In the genomic region with DNA sequence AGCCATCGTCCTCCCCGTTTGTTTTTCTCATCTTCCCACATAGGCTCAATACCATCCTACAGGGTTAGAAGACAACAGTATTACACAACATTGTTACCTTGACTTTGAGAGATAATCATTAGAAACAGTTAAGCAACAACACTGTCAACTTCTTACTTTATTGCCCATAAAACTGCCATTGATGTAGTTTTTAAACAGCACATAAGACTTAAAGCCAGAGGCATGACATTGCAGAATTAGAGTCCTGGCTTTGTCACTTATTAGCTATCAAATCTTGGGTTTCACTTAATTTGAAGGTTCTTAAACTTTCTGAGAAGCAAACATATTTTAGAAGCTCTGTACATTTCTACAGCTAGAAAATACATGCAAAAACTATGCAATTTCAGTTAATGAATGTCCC, we compare ENCODE assay signal across 23 cellular contexts. TPM values are rescaled to one million over a fixed set of nuclear protein-coding genes. Genes with fewer than 3 reads are reported as not detected.
DNase-seq lines count a peak whose midpoint lies in the region; ATAC-seq, FAIRE-seq and TF ChIP-seq lines count a peak whose summit lies in the region.
"Had no signal": no experiment of that assay in that cellular context is flagged by ENCODE, and none has a peak within 500 bp of the region (broad histone marks: within the 10 kb centered on the region; RNA-seq: fewer than 3 reads in every experiment).

No MANE protein-coding gene starts in this region.

- no peak for TF ChIP-seq CTCF in A549 (IDR thresholded peaks at IDR 0.05)
- TF ChIP-seq CTCF in IMR-90 (conservative IDR thresholded peaks at IDR 0.05; ENCODE audit: low read depth, low read length), result no peak
- TF ChIP-seq CTCF in esophagus squamous epithelium (IDR thresholded peaks at IDR 0.05), result no peak

- H3K4me1 ChIP-seq in A549, result no peaks in the 10 kb centered on the region
- H3K4me1 ChIP-seq in IMR-90 (ENCODE audit: control insufficient read depth, insufficient read depth, low read length), result no peaks in the 10 kb centered on the region
- H3K4me1 ChIP-seq in esophagus squamous epithelium, result no peaks in the 10 kb centered on the region
- H3K4me1 ChIP-seq: SJCRH30 had no signal

- intact Hi-C loops in activated CD4-positive, alpha-beta T cell treated with anti-CD3 and anti-CD28 coated beads for 36 hours (cut with DNase I, micrococcal nuclease), result no loop called here
- intact Hi-C loops in IMR-90 (cut with micrococcal nuclease) (no loop called here), esophagus squamous epithelium (cut with DNase I) (no loop called here), left ventricle myocardium superior (cut with micrococcal nuclease) (no loop called here)

- peaks cover 3% of the 10 kb centered on the region; the same call in 1 of the 2 replicates for H4K20me1 ChIP-seq in IMR-90 (ENCODE audit: insufficient read depth, low read length)

- CTCF ChIA-PET in activated CD4-positive, alpha-beta T cell treated with anti-CD3 and anti-CD28 coated beads for 36 hours (lab: Charles Lee), result no interaction called here
- CTCF ChIA-PET in A549 (lab: Yijun Ruan, JAX), result interaction anchor here (0.6 kb wide), 1 partner anchor 1051 kb away, joined by 3 read pairs; no protein-coding TSS in a partner anchor
- CTCF ChIA-PET in IMR-90 (lab: Yijun Ruan, JAX), result no interaction called here

- H3K27me3 Mint-ChIP-seq in activated CD4-positive, alpha-beta T cell treated with anti-CD3 and anti-CD28 coated beads for 36 hours, result no peaks in the 10 kb centered on the region

- H3K23ac ChIP-seq in IMR-90 (ENCODE audit: low read depth, low read length), result no peak overlapping the region

- no peak for TF ChIP-seq POLR2A in A549 (IDR thresholded peaks at IDR 0.05; ENCODE audit: low read length)
- no peak for TF ChIP-seq POLR2A in IMR-90 (IDR thresholded peaks at IDR 0.05; ENCODE audit: low read depth, low read length)
- TF ChIP-seq POLR2A in erythroblast (IDR thresholded peaks at IDR 0.05; ENCODE audit: low read length), result no peak
- TF ChIP-seq POLR2A in esophagus squamous epithelium (IDR thresholded peaks at IDR 0.05), result no peak

- POLR2A ChIA-PET in activated CD4-positive, alpha-beta T cell treated with anti-CD3 and anti-CD28 coated beads for 36 hours (lab: Charles Lee), result no interaction called here
- POLR2A ChIA-PET in A549 (lab: Yijun Ruan, JAX) (no interaction called here), IMR-90 (lab: Charles Lee; ENCODE audit: unreplicated experiment) (no interaction called here)

- no peak for ATAC-seq in activated CD4-positive, alpha-beta T cell treated with anti-CD3 and anti-CD28 coated beads for 36 hours
- no peak for ATAC-seq in A549
- ATAC-seq in IMR-90 (ENCODE audit: low read depth), result no peak
- ATAC-seq in left ventricle myocardium superior, result no peak
- ATAC-seq: Right ventricle myocardium inferior had no signal

- no peak overlapping the region for H4K91ac ChIP-seq in IMR-90 (ENCODE audit: insufficient read depth, low read depth, low read length)

- in situ Hi-C loops in IMR-90 (cut with MboI; ENCODE audit: low sequenced_read_pairs), result loop anchor here (25.0 kb wide), 1 partner anchor 425 kb away; no protein-coding TSS in a partner anchor

- 87% methylated on average over 2 of the region's 2 CpGs for WGBS in A549 (ENCODE audit: missing lambda C conversion rate)
- WGBS in IMR-90 (ENCODE audit: extremely low coverage in 2 of 2, insufficient read length in 1 of 2), 2 experiments, result no CpG with 5 or more reads among the region's 2 CpGs
- 93 to 94% methylated on average over 2 of the region's 2 CpGs for WGBS in esophagus squamous epithelium, 2 donors

- H3K9me3 Mint-ChIP-seq in activated CD4-positive, alpha-beta T cell treated with anti-CD3 and anti-CD28 coated beads for 36 hours (ENCODE audit: low read depth), result no peaks in the 10 kb centered on the region
- H3K9me3 Mint-ChIP-seq: H9, HFFc6 had no signal

- DNase-seq in activated CD4-positive, alpha-beta T cell treated with anti-CD3 and anti-CD28 coated beads for 36 hours, result no peak
- no peak for DNase-seq in activated CD4-positive, alpha-beta T cell treated with anti-CD3 and anti-CD28 coated beads, Interleukin-2, amount 50 U/mL, for 48 hours
- DNase-seq in A549 (ENCODE audit: low read depth in 1 of 2, low spot score in 1 of 2), result no peak
- DNase-seq in IMR-90, result no peak
- DNase-seq in erythroblast (lab: John Stamatoyannopoulos, UW), result peak; percentile 4 to 34
- DNase-seq in esophagus squamous epithelium (lab: John Stamatoyannopoulos, UW), result no peak
- no peak for DNase-seq in left ventricle myocardium superior
- DNase-seq: 8988T, Calu3, DMS79 treated with DMSO at 0.1 percent for 48 hours, GF-D8, H9, HFFc6, Karpas-422, NCI-H1105 treated with DMSO at 0.1 percent for 48 hours, NCI-H146, NCI-H1930, NCI-H446 treated with DMSO at 0.1 percent for 48 hours, NCI-H526, PC-9, SJCRH30 had no signal

- no peak overlapping the region for H2BK5ac ChIP-seq in IMR-90 (ENCODE audit: low read depth, low read length, poor library complexity, severe bottlenecking)

- no peak overlapping the region for H2AFZ ChIP-seq in IMR-90 (replicated peaks; ENCODE audit: low read length, poor library complexity)
- H2AFZ ChIP-seq: PC-9 had no signal

- no peak for TF ChIP-seq EP300 in A549 (IDR thresholded peaks at IDR 0.05)

- no peak overlapping the region for H2AK5ac ChIP-seq in IMR-90 (ENCODE audit: low read depth, low read length)

- H2BK15ac ChIP-seq in IMR-90 (ENCODE audit: low read depth, low read length), result no peak overlapping the region

- H2BK20ac ChIP-seq in IMR-90 (ENCODE audit: low read depth, low read length), result no peak overlapping the region

- H3K27ac ChIP-seq in A549, result no peak overlapping the region
- no peak overlapping the region for H3K27ac ChIP-seq in IMR-90 (ENCODE audit: insufficient read depth, low read length)
- no peak overlapping the region for H3K27ac ChIP-seq in esophagus squamous epithelium
- H3K27ac ChIP-seq: PC-9, SJCRH30 had no signal

- dilution Hi-C loops in IMR-90 (cut with HindIII; ENCODE audit: low sequenced_read_pairs, unreplicated experiment), result no loop called here

- peaks cover 57% of the 10 kb centered on the region for H3K36me3 Mint-ChIP-seq in activated CD4-positive, alpha-beta T cell treated with anti-CD3 and anti-CD28 coated beads for 36 hours (ENCODE audit: low read depth)

- no peak overlapping the region for H4K8ac ChIP-seq in IMR-90 (ENCODE audit: low read depth in 2 of 2, low read length in 2 of 2)

- BruUV-seq in IMR-90 (replicated peaks; lab: Mats Ljungman, UMichigan), result no TSS peak

- H3K4me2 ChIP-seq in A549 (no peak overlapping the region), IMR-90 (ENCODE audit: low read depth, low read length) (no peak overlapping the region)
- H3K4me2 ChIP-seq: PC-9 had no signal

- peaks cover 5 to 38% of the 10 kb centered on the region in 2 experiments for H3K79me1 ChIP-seq in IMR-90 (ENCODE audit: low read depth in 1 of 2, low read length in 2 of 2)

- H3K18ac ChIP-seq in IMR-90 (ENCODE audit: low read depth, low read length), result no peak overlapping the region

- H2BK120ac ChIP-seq in IMR-90 (ENCODE audit: low read depth, low read length), result no peak overlapping the region

- H3K9me3 ChIP-seq in A549, result no peaks in the 10 kb centered on the region
- no peaks in the 10 kb centered on the region for H3K9me3 ChIP-seq in IMR-90 (ENCODE audit: control insufficient read depth, insufficient read depth, low read length)
- H3K9me3 ChIP-seq in esophagus squamous epithelium, result no peaks in the 10 kb centered on the region
- H3K9me3 ChIP-seq: SJCRH30 had no signal

- H3K9me1 ChIP-seq in IMR-90 (ENCODE audit: insufficient read depth, low read length), result peaks cover 3% of the 10 kb centered on the region; the same call in 1 of the 2 replicates

- H3K27ac Mint-ChIP-seq in activated CD4-positive, alpha-beta T cell treated with anti-CD3 and anti-CD28 coated beads for 36 hours, result peak overlapping the region; percentile 49
- H3K27ac Mint-ChIP-seq: HFFc6 had no signal

- no peak overlapping the region for H3K4me3 Mint-ChIP-seq in activated CD4-positive, alpha-beta T cell treated with anti-CD3 and anti-CD28 coated beads for 36 hours
- H3K4me3 Mint-ChIP-seq: H9, HFFc6 had no signal

- no peak overlapping the region for H3K14ac ChIP-seq in IMR-90 (replicated peaks; ENCODE audit: low read depth, low read length)

- H3K56ac ChIP-seq in IMR-90 (ENCODE audit: extremely low read depth, insufficient read depth, low read length), result no peak overlapping the region

- no peaks in the 10 kb centered on the region for H3K4me1 Mint-ChIP-seq in activated CD4-positive, alpha-beta T cell treated with anti-CD3 and anti-CD28 coated beads for 36 hours
- H3K4me1 Mint-ChIP-seq: H9 had no signal

- no peak overlapping the region for H2AK9ac ChIP-seq in IMR-90 (replicated peaks; ENCODE audit: low read depth, low read length, poor library complexity)

- H4K5ac ChIP-seq in IMR-90 (ENCODE audit: low read depth, low read length), result no peak overlapping the region

- no peak for TF ChIP-seq RAD21 in A549 (conservative IDR thresholded peaks at IDR 0.05 in 1 of 2, IDR thresholded peaks at IDR 0.05 in 1 of 2)
- no peak for TF ChIP-seq RAD21 in IMR-90 (IDR thresholded peaks at IDR 0.05; ENCODE audit: low read length)

- no peak overlapping the region for H3K4me3 ChIP-seq in A549
- no peak overlapping the region for H3K4me3 ChIP-seq in IMR-90 (ENCODE audit: insufficient read depth, low read depth, low read length)
- no peak overlapping the region for H3K4me3 ChIP-seq in esophagus squamous epithelium
- H3K4me3 ChIP-seq: PC-9, SJCRH30 had no signal

- H3K36me3 ChIP-seq in IMR-90 (ENCODE audit: control insufficient read depth, insufficient read depth, low read length) (peaks cover 24% of the 10 kb centered on the region), esophagus squamous epithelium (peaks cover 5 to 89% (median 13%) of the 10 kb centered on the region in 3 donors)

- no peak overlapping the region for H3K9ac ChIP-seq in IMR-90 (ENCODE audit: low read depth, low read length)

- FAIRE-seq in A549 (lab: Jason Lieb, UNC), result no peak
- FAIRE-seq: GM12892 had no signal

- H3K4ac ChIP-seq in IMR-90 (ENCODE audit: low read depth, low read length), result no peak overlapping the region

- H3K27me3 ChIP-seq in IMR-90 (ENCODE audit: control insufficient read depth, insufficient read depth, low read length), result no peaks in the 10 kb centered on the region
- no peaks in the 10 kb centered on the region for H3K27me3 ChIP-seq in esophagus squamous epithelium
- H3K27me3 ChIP-seq: SJCRH30 had no signal

RNA-seq across cellular contexts. Expression of a gene that starts 41.8 kb away (rescaled TPM):
- total RNA-seq in activated CD4-positive, alpha-beta T cell treated with anti-CD3 and anti-CD28 coated beads for 36 hours, result 100 to 1,000 TPM; 132 to 149 TPM
- 77.1 and 147 TPM in 2 replicates for polyA plus RNA-seq in A549 (2011; rRNA removed)
- 35.9 and 50.7 TPM in 2 replicates for polyA plus RNA-seq in A549 (2012; cell fraction: cytosol; rRNA removed)
- polyA plus RNA-seq in A549 (2012; cell fraction: nucleus; rRNA removed), result 12.9 and 25.4 TPM in 2 replicates
- polyA plus RNA-seq in A549 (2017; fragmentation: RNase III; extraction: RNeasy Plus Mini Kit Qiagen cat#74134 plus additional on column Dnase treatment), result 150 to 165 TPM (median 151 TPM) in 3 replicates
- 34.1 and 42.4 TPM in 2 replicates for polyA minus RNA-seq in A549 (2011; rRNA and poly(A)+ RNA removed)
- 113 and 288 TPM in 2 replicates for total RNA-seq in IMR-90 (2012; rRNA removed)
- 69.4 and 80.4 TPM in 2 replicates for polyA plus RNA-seq in IMR-90 (2012; rRNA removed)
- 6.5 and 9.4 TPM in 2 replicates for polyA plus RNA-seq in IMR-90 (2012; cell fraction: cytosol; rRNA removed)
- 2.9 and 26.4 TPM in 2 replicates for polyA plus RNA-seq in IMR-90 (2012; cell fraction: nucleus; rRNA removed; ENCODE audit: low replicate concordance)
- total RNA-seq in esophagus squamous epithelium, result 100 to 1,000 TPM in 3 of 4 donors, 10 to 100 TPM in 1; 86.1 to 149 (median 125) TPM
- total RNA-seq in left ventricle myocardium superior, result 57.5 TPM

Comparison
In these comparisons a context has a peak if more than half of its experiments do, and no peak if none do; other contexts are left out.
1. DNase-seq: peak in erythroblast (2 of 2); none in activated CD4-positive, alpha-beta T cell treated with anti-CD3 and anti-CD28 coated beads for 36 hours (single experiment), activated CD4-positive, alpha-beta T cell treated with anti-CD3 and anti-CD28 coated beads, Interleukin-2, amount 50 U/mL, for 48 hours (0 of 2), A549 (0 of 2), IMR-90 (single experiment), esophagus squamous epithelium (single experiment) and left ventricle myocardium superior (single experiment).